ENCODE assay signal across 8 cellular contexts in the genomic region with DNA sequence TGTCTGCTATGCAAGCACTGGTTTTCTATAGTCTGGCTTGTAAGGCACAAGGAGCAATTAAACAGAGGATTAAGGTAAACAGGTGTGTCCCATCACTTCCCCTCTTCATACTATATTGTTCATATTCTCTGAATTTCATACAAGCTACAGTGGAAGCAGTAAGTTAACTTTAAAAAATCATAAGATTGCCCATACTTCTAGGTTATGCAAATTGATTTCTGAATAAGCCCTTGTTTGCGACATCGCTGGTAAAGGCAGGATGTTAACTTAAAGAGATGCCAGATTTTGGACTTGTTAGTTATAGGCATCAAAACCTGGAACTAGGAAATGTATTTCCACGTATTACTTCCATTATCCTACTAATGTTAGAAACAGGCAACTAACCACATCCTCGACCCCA. TPM values are rescaled to one million over a fixed set of nuclear protein-coding genes. Genes with fewer than 3 reads are reported as not detected.
A peak's percentile ranks its signal among the peaks of the same experiment; 100 is the strongest.
DNase-seq lines count a peak whose midpoint lies in the region; ATAC-seq and TF ChIP-seq lines count a peak whose summit lies in the region.

No MANE protein-coding gene starts in this region.

- H3K36me3 Mint-ChIP-seq in Caco-2 (ENCODE audit: insufficient read depth, unreplicated experiment): peaks cover 6% of the 10 kb centered on the region
- peaks cover 21% of the 10 kb centered on the region for H3K36me3 Mint-ChIP-seq in effector memory CD8-positive, alpha-beta T cell (ENCODE audit: insufficient read depth)

- H3K27ac Mint-ChIP-seq in Caco-2 (ENCODE audit: unreplicated experiment): peak overlapping the region; percentile 72
- H3K27ac Mint-ChIP-seq in effector memory CD8-positive, alpha-beta T cell: peak overlapping the region in 1 of 2 donors; percentile 41

- peaks cover 10% of the 10 kb centered on the region for H3K79me2 ChIP-seq in osteoblast (ENCODE audit: insufficient read depth, low read length)

- H3K36me3 ChIP-seq in Caco-2 (ENCODE audit: control insufficient read depth, insufficient read depth, low read length) (no peaks in the 10 kb centered on the region), osteoblast (ENCODE audit: insufficient read depth, low read length) (no peaks in the 10 kb centered on the region)

- H3K9me3 ChIP-seq in Caco-2 (no peaks in the 10 kb centered on the region), osteoblast (ENCODE audit: low read depth, low read length) (no peaks in the 10 kb centered on the region)

- H2AFZ ChIP-seq in osteoblast (ENCODE audit: low read length): peak overlapping the region; percentile 94

- no peak overlapping the region for H3K27ac ChIP-seq in osteoblast (ENCODE audit: low read depth, low read length)

- ATAC-seq in effector memory CD8-positive, alpha-beta T cell (replicated peaks): no peak
- no peak for ATAC-seq in HG03159 (IDR thresholded peaks at IDR 0.05; ENCODE audit: unreplicated experiment)

- H3K4me1 Mint-ChIP-seq in Caco-2 (ENCODE audit: low read depth, unreplicated experiment): no peaks in the 10 kb centered on the region
- peaks cover 31 to 41% of the 10 kb centered on the region in 2 donors for H3K4me1 Mint-ChIP-seq in effector memory CD8-positive, alpha-beta T cell (ENCODE audit: low read depth in 2 of 2)

- peaks cover 3% of the 10 kb centered on the region for H4K20me1 ChIP-seq in osteoblast (ENCODE audit: insufficient read depth, low read length)

- BruUV-seq in Caco-2 (replicated peaks; lab: Mats Ljungman, UMichigan): no TSS peak

- TF ChIP-seq CTCF in Caco-2 (IDR thresholded peaks at IDR 0.05; ENCODE audit: insufficient read depth in 1 of 2, low read depth in 1 of 2, low read length in 1 of 2, severe bottlenecking in 1 of 2, unreplicated experiment in 1 of 2) (no peak), osteoblast (IDR thresholded peaks at IDR 0.05; ENCODE audit: extremely low read depth, low read depth, low read length) (no peak)

- CTCF ChIA-PET in Caco-2 (lab: Charles Lee): interaction anchor here (0.6 to 3.4 kb wide), 6 partner anchors 12 to 285 kb away, joined by 3 to 42 read pairs (median 7); no protein-coding TSS in a partner anchor

- no peaks in the 10 kb centered on the region for H3K9me3 Mint-ChIP-seq in Caco-2 (ENCODE audit: unreplicated experiment)
- no peaks in the 10 kb centered on the region for H3K9me3 Mint-ChIP-seq in effector memory CD8-positive, alpha-beta T cell

- H3K4me3 Mint-ChIP-seq in Caco-2 (ENCODE audit: unreplicated experiment): peak overlapping the region; percentile 90
- H3K4me3 Mint-ChIP-seq in effector memory CD8-positive, alpha-beta T cell: peak overlapping the region; percentile 81 to 95

- POLR2A ChIA-PET in Caco-2 (lab: Charles Lee): interaction anchor here (0.5 to 1.9 kb wide), 7 partner anchors 21 to 100 kb away, joined by 3 to 17 read pairs (median 5); no protein-coding TSS in a partner anchor

- peak overlapping the region; percentile 89 for H3K4me2 ChIP-seq in osteoblast (ENCODE audit: insufficient read depth, low read length)

- peak overlapping the region; percentile 62 for H3K4me3 ChIP-seq in Caco-2 (ENCODE audit: low read depth, low read length)
- peak overlapping the region; percentile 84 for H3K4me3 ChIP-seq in osteoblast (ENCODE audit: insufficient read depth, low read length)

- intact Hi-C loops in Caco-2 (cut with micrococcal nuclease; ENCODE audit: unreplicated experiment): loop anchor here (1.0 kb wide), 2 partner anchors 109 to 121 kb away; a partner anchor contains a TSS

- H3K4me1 ChIP-seq in Caco-2 (peaks cover 14% of the 10 kb centered on the region), osteoblast (ENCODE audit: insufficient read depth, low read length) (peaks cover 10% of the 10 kb centered on the region)

- no peaks in the 10 kb centered on the region for H3K27me3 Mint-ChIP-seq in Caco-2 (ENCODE audit: insufficient read depth, unreplicated experiment)
- H3K27me3 Mint-ChIP-seq in effector memory CD8-positive, alpha-beta T cell: no peaks in the 10 kb centered on the region

- DNase-seq in Caco-2: no peak
- peak; percentile 36 for DNase-seq in MV-4-11 (lab: John Stamatoyannopoulos, UW)
- no peak for DNase-seq in effector memory CD8-positive, alpha-beta T cell
- DNase-seq in osteoblast (ENCODE audit: insufficient read length, low spot score, missing footprints): no peak
- no peak for DNase-seq in GDM1 (lab: John Stamatoyannopoulos, UW)
- DNase-seq in D341Med (ENCODE audit: low spot score): no peak
- DNase-seq in NCI-H1436 (lab: John Stamatoyannopoulos, UW): no peak

- no peaks in the 10 kb centered on the region for H3K27me3 ChIP-seq in Caco-2 (replicated peaks; ENCODE audit: control insufficient read depth, insufficient read depth, low read length)
- H3K27me3 ChIP-seq in osteoblast (ENCODE audit: insufficient read depth, low read length): no peaks in the 10 kb centered on the region

RNA-seq across cellular contexts. Expression of a gene that starts 1.0 kb away (rescaled TPM):
- 20.8 and 20.9 TPM in 2 replicates for total RNA-seq in Caco-2 (2022)
- total RNA-seq in osteoblast: 8.3 and 9.0 TPM in 2 replicates
